In genomic region chr12:14628771-14629170, GRCh38 we compare ENCODE assay signal across 24 cellular contexts.
"Had no signal": no experiment of that assay in that cellular context is flagged by ENCODE, and none has a peak within 500 bp of the region (broad histone marks: within the 10 kb centered on the region; RNA-seq: fewer than 3 reads in every experiment).

No MANE protein-coding gene starts in this region.

- H3K9me3 Mint-ChIP-seq: activated CD8-positive, alpha-beta T cell treated with anti-CD3 and anti-CD28 coated beads for 36 hours; activated naive CD8-positive, alpha-beta T cell treated with anti-CD3 and anti-CD28 coated beads, Interleukin-2, amount 10 ng/mL, durations not matched to agents 7 days and 5 days had no signal

- H3K27ac ChIP-seq: adrenal gland, breast epithelium had no signal

- H3K4me3 Mint-ChIP-seq: activated CD4-positive, alpha-beta T cell treated with anti-CD3 and anti-CD28 coated beads for 36 hours; activated CD8-positive, alpha-beta T cell treated with anti-CD3 and anti-CD28 coated beads for 36 hours; activated naive CD8-positive, alpha-beta T cell treated with anti-CD3 and anti-CD28 coated beads, Interleukin-2, amount 10 ng/mL, durations not matched to agents 7 days and 5 days had no signal

- H3K27me3 ChIP-seq: adrenal gland, breast epithelium had no signal

- H3K9ac ChIP-seq: SK-N-SH had no signal

- H3K36me3 Mint-ChIP-seq: activated naive CD8-positive, alpha-beta T cell treated with anti-CD3 and anti-CD28 coated beads, Interleukin-2, amount 10 ng/mL, durations not matched to agents 7 days and 5 days had no signal

- H3K4me3 ChIP-seq: adrenal gland, breast epithelium had no signal

- DNase-seq: activated CD4-positive, alpha-beta T cell treated with anti-CD3 and anti-CD28 coated beads for 36 hours; activated CD8-positive, alpha-beta memory T cell treated with anti-CD3 and anti-CD28 coated beads, Interleukin-2, amount 50 U/mL, for 48 hours; activated CD8-positive, alpha-beta T cell treated with anti-CD3 and anti-CD28 coated beads for 36 hours; activated naive CD4-positive, alpha-beta T cell treated with anti-CD3 and anti-CD28 coated beads, Interleukin-2, amount 50 U/mL, for 16 hours; activated naive CD8-positive, alpha-beta T cell treated with anti-CD3 and anti-CD28 coated beads, Interleukin-2, amount 10 ng/mL, durations not matched to agents 7 days and 5 days; activated T-cell treated with anti-CD3 and anti-CD28 coated beads, Interleukin-2, amount 50 U/mL, for 1 hour; adrenal gland; anterior cingulate cortex; caudate nucleus; IMR-90; KBM-7; NCI-H1092; NCI-H1436; NCI-H1694 treated with DMSO at 0.1 percent for 48 hours; NCI-H2029 treated with DMSO at 0.1 percent for 48 hours; NCI-H345; NCI-H510A; NCI-H526 treated with DMSO at 0.1 percent for 48 hours; NK-92 treated with Interleukin-12 subunit alpha and Interleukin-12 subunit beta, amount 100 ng/mL, for 24 hours; PC-3; SK-N-SH; T-helper 1 cell; WERI-Rb-1 had no signal

- ATAC-seq: activated CD4-positive, alpha-beta T cell treated with anti-CD3 and anti-CD28 coated beads for 36 hours; activated CD8-positive, alpha-beta T cell treated with anti-CD3 and anti-CD28 coated beads for 36 hours; PC-3 had no signal

- H3K4me1 ChIP-seq: adrenal gland, breast epithelium had no signal

- H3K36me3 ChIP-seq: adrenal gland, breast epithelium, WERI-Rb-1 had no signal

- H3K4me1 Mint-ChIP-seq: activated CD4-positive, alpha-beta T cell treated with anti-CD3 and anti-CD28 coated beads for 36 hours; activated naive CD8-positive, alpha-beta T cell treated with anti-CD3 and anti-CD28 coated beads, Interleukin-2, amount 10 ng/mL, durations not matched to agents 7 days and 5 days had no signal

- H3K9me3 ChIP-seq: breast epithelium, SK-N-SH had no signal

- H3K27ac Mint-ChIP-seq: activated CD4-positive, alpha-beta T cell treated with anti-CD3 and anti-CD28 coated beads for 36 hours; activated CD8-positive, alpha-beta T cell treated with anti-CD3 and anti-CD28 coated beads for 36 hours; activated naive CD8-positive, alpha-beta T cell treated with anti-CD3 and anti-CD28 coated beads, Interleukin-2, amount 10 ng/mL, durations not matched to agents 7 days and 5 days had no signal
